ENCODE assay signal across 21 cellular contexts in genomic region chr3:148083501-148084267, GRCh38.
A peak's percentile ranks its signal among the peaks of the same experiment; 100 is the strongest.
DNase-seq lines count a peak whose midpoint lies in the region; ATAC-seq, FAIRE-seq and TF ChIP-seq lines count a peak whose summit lies in the region.
"Had no signal": no experiment of that assay in that cellular context is flagged by ENCODE, and none has a peak within 500 bp of the region (broad histone marks: within the 10 kb centered on the region; RNA-seq: fewer than 3 reads in every experiment).

No MANE protein-coding gene starts in this region.

- H3K9me3 Mint-ChIP-seq in activated T-helper 17 cell treated with anti-CD3 and anti-CD28 coated beads, Interleukin-2, amount 50 U/mL, for 72 hours: no peaks in the 10 kb centered on the region
- H3K9me3 Mint-ChIP-seq: activated T-helper 1 cell treated with anti-CD3 and anti-CD28 coated beads, Interleukin-12 subunit alpha, Interleukin-12 subunit beta, Interleukin-2, Interleukin-4 antibody, amounts not matched to agents 30 ng/mL and 10 ng/mL and 1 ng/mL, durations not matched to agents 14 hours and 24 hours and 36 hours; T-helper 2 cell treated with Interferon-gamma antibody and Interleukin-4, amounts not matched to agents 5 μg/mL and 100 μg/mL, for 36 hours had no signal

- no peak overlapping the region for H3K4me3 Mint-ChIP-seq in activated T-helper 17 cell treated with anti-CD3 and anti-CD28 coated beads, Interleukin-2, amount 50 U/mL, for 72 hours
- H3K4me3 Mint-ChIP-seq: activated T-helper 1 cell treated with anti-CD3 and anti-CD28 coated beads, Interleukin-12 subunit alpha, Interleukin-12 subunit beta, Interleukin-2, Interleukin-4 antibody, amounts not matched to agents 30 ng/mL and 10 ng/mL and 1 ng/mL, durations not matched to agents 14 hours and 24 hours and 36 hours; stimulated activated effector memory CD8-positive, alpha-beta T cell treated with anti-CD3 and anti-CD28 coated beads, Interleukin-12 subunit alpha, Interleukin-12 subunit beta, amount 100 ng/mL, for 72 hours; T-helper 2 cell treated with Interferon-gamma antibody and Interleukin-4, amounts not matched to agents 5 μg/mL and 100 μg/mL, for 36 hours had no signal

- H3K9me3 ChIP-seq in GM12878 (replicated peaks; ENCODE audit: control insufficient read depth, insufficient read depth, low read length) (no peaks in the 10 kb centered on the region), mesodermal cell (ENCODE audit: control insufficient read depth, low read length) (no peaks in the 10 kb centered on the region)
- H3K9me3 ChIP-seq: A549, heart left ventricle had no signal

- no peak for TF ChIP-seq POLR2A in GM12878 (IDR thresholded peaks at IDR 0.05; ENCODE audit: low read depth, low read length)

- H3K36me3 Mint-ChIP-seq in activated T-helper 17 cell treated with anti-CD3 and anti-CD28 coated beads, Interleukin-2, amount 50 U/mL, for 72 hours (ENCODE audit: low read depth): no peaks in the 10 kb centered on the region
- H3K36me3 Mint-ChIP-seq: stimulated activated effector memory CD8-positive, alpha-beta T cell treated with anti-CD3 and anti-CD28 coated beads, Interleukin-12 subunit alpha, Interleukin-12 subunit beta, amount 100 ng/mL, for 72 hours had no signal

- H3K79me2 ChIP-seq in ACC112 (ENCODE audit: control insufficient read depth, insufficient read depth, low read length, unreplicated experiment) (no peaks in the 10 kb centered on the region), GM12878 (ENCODE audit: control insufficient read depth, insufficient read depth, low read length) (no peaks in the 10 kb centered on the region)

- CTCF ChIA-PET in GM12878 (lab: Yijun Ruan, JAX): interaction anchor here (1.3 to 2.1 kb wide), 4 partner anchors 10 to 700 kb away, joined by 3 to 15 read pairs (median 4); no protein-coding TSS in a partner anchor

- H3K4me1 Mint-ChIP-seq in activated T-helper 17 cell treated with anti-CD3 and anti-CD28 coated beads, Interleukin-2, amount 50 U/mL, for 72 hours: no peaks in the 10 kb centered on the region
- H3K4me1 Mint-ChIP-seq: stimulated activated effector memory CD8-positive, alpha-beta T cell treated with anti-CD3 and anti-CD28 coated beads, Interleukin-12 subunit alpha, Interleukin-12 subunit beta, amount 100 ng/mL, for 72 hours had no signal

- no peaks in the 10 kb centered on the region for H4K20me1 ChIP-seq in GM12878 (ENCODE audit: control insufficient read depth, insufficient read depth)

- BruUV-seq in GM12878 (replicated peaks; lab: Mats Ljungman, UMichigan): no TSS peak

- no peaks in the 10 kb centered on the region for H3K36me3 ChIP-seq in ACC112 (ENCODE audit: insufficient read depth, low read length)
- no peaks in the 10 kb centered on the region for H3K36me3 ChIP-seq in GM12878 (ENCODE audit: control insufficient read depth in 2 of 2, insufficient read depth in 2 of 2, low read length in 1 of 2)
- H3K36me3 ChIP-seq in mesodermal cell (ENCODE audit: control insufficient read depth, insufficient read depth, low read length): no peaks in the 10 kb centered on the region
- H3K36me3 ChIP-seq: cardiac muscle cell, heart left ventricle had no signal

- RAD21 ChIA-PET in GM12878 (lab: Charles Lee; ENCODE audit: unreplicated experiment): interaction anchor here (1.2 to 1.4 kb wide), 2 partner anchors 10 to 192 kb away, joined by 3 to 5 read pairs; no protein-coding TSS in a partner anchor

- intact Hi-C loops in GM12878 (cut with micrococcal nuclease; ENCODE audit: unreplicated experiment): no loop called here

- TF ChIP-seq RAD21 in GM12878 (IDR thresholded peaks at IDR 0.05; ENCODE audit: insufficient read depth, low read depth, low read length): no peak

- no peak for ATAC-seq in GM12878
- ATAC-seq in activated T-helper 17 cell treated with anti-CD3 and anti-CD28 coated beads, Interleukin-2, amount 50 U/mL, for 72 hours (replicated peaks): no peak
- ATAC-seq: A549; HCT116; heart left ventricle; stimulated activated effector memory CD8-positive, alpha-beta T cell treated with anti-CD3 and anti-CD28 coated beads, Interleukin-12 subunit alpha, Interleukin-12 subunit beta, amount 100 ng/mL, for 72 hours had no signal

- no peak overlapping the region for H3K4me2 ChIP-seq in GM12878 (ENCODE audit: control insufficient read depth, insufficient read depth)
- H3K4me2 ChIP-seq: A549 had no signal

- 26% methylated on average over 8 of the region's 8 CpGs for WGBS in GM12878 (ENCODE audit: insufficient coverage, insufficient replicate concordance, low lambda C conversion rate, missing lambda C conversion rate)
- 73 to 79% methylated on average over 3 of the region's 8 CpGs for WGBS in mesodermal cell (ENCODE audit: insufficient coverage in 2 of 2), 2 experiments

- no peak overlapping the region for H3K9ac ChIP-seq in GM12878 (ENCODE audit: control insufficient read depth, insufficient read depth, low read length)

- no peak for TF ChIP-seq CTCF in GM12878 (IDR thresholded peaks at IDR 0.05 in 2 of 3, conservative IDR thresholded peaks at IDR 0.05 in 1 of 3; ENCODE audit: control insufficient read depth in 2 of 3, extremely low read depth in 1 of 3, insufficient read depth in 1 of 3, low read depth in 3 of 3, low read length in 3 of 3)

- no peak overlapping the region for H3K4me3 ChIP-seq in ACC112 (ENCODE audit: low read depth, low read length)
- H3K4me3 ChIP-seq in GM12878: no peak overlapping the region
- H3K4me3 ChIP-seq in mesodermal cell (ENCODE audit: extremely low read depth, insufficient read depth, low read length, poor library complexity, severe bottlenecking): no peak overlapping the region
- H3K4me3 ChIP-seq: A549, cardiac muscle cell, heart left ventricle had no signal

- POLR2A ChIA-PET in GM12878 (lab: Charles Lee): interaction anchor here (1.0 kb wide), 1 partner anchor 9 kb away, joined by 3 read pairs; no protein-coding TSS in a partner anchor

- no peak for FAIRE-seq in GM12878 (lab: Jason Lieb, UNC)
- FAIRE-seq: A549, GM12891 had no signal

- H3K4me1 ChIP-seq in ACC112 (ENCODE audit: control insufficient read depth, insufficient read depth, low read length, unreplicated experiment) (peaks cover 5% of the 10 kb centered on the region), GM12878 (ENCODE audit: control insufficient read depth, insufficient read depth, low read length) (no peaks in the 10 kb centered on the region), mesodermal cell (ENCODE audit: control insufficient read depth, insufficient read depth, low read length, poor library complexity, severe bottlenecking) (no peaks in the 10 kb centered on the region)
- H3K4me1 ChIP-seq: A549, heart left ventricle had no signal

- in situ Hi-C loops in GM12878 (cut with MboI): no loop called here

- H3K27ac ChIP-seq in ACC112 (ENCODE audit: low read depth, low read length) (no peak overlapping the region), GM12878 (ENCODE audit: control insufficient read depth, insufficient read depth) (no peak overlapping the region), mesodermal cell (ENCODE audit: low read depth, low read length, severe bottlenecking) (peak overlapping the region; percentile 17)
- H3K27ac ChIP-seq: A549, cardiac muscle cell, heart left ventricle had no signal

- TF ChIP-seq EP300 in GM12878 (IDR thresholded peaks at IDR 0.05; ENCODE audit: borderline replicate concordance in 1 of 2, control insufficient read depth in 1 of 2, low read depth in 2 of 2, low read length in 2 of 2): no peak

- H3K27me3 ChIP-seq in ACC112 (ENCODE audit: insufficient read depth, low read length): no peaks in the 10 kb centered on the region
- H3K27me3 ChIP-seq in GM12878 (replicated peaks in 1 of 2; ENCODE audit: control insufficient read depth in 2 of 2, insufficient read depth in 2 of 2, low read length in 1 of 2): no peaks in the 10 kb centered on the region
- H3K27me3 ChIP-seq: cardiac muscle cell, heart left ventricle had no signal

- peak; percentile 19 for DNase-seq in NCI-H2081 treated with DMSO at 0.1 percent for 48 hours (lab: John Stamatoyannopoulos, UW)
- DNase-seq in GM12878 (ENCODE audit: low read depth, low spot score): no peak
- DNase-seq in activated CD4-positive, CD25-positive, alpha-beta regulatory T cell treated with anti-CD3 and anti-CD28 coated beads, Interleukin-2, amount 50 U/mL, for 72 hours: no peak
- DNase-seq in SIG-M5 (lab: John Stamatoyannopoulos, UW): no peak
- DNase-seq in effector CD8-positive, alpha-beta T cell (lab: John Stamatoyannopoulos, UW): no peak
- DNase-seq: activated naive CD4-positive, alpha-beta T cell treated with anti-CD3 and anti-CD28 coated beads, Interleukin-2, amount 50 U/mL, for 16 hours; DMS79; heart left ventricle; Karpas-422; NCI-H187 treated with DMSO at 0.1 percent for 48 hours; substantia nigra had no signal

- H3K27ac Mint-ChIP-seq in activated T-helper 17 cell treated with anti-CD3 and anti-CD28 coated beads, Interleukin-2, amount 50 U/mL, for 72 hours: no peak overlapping the region
- H3K27ac Mint-ChIP-seq: activated T-helper 1 cell treated with anti-CD3 and anti-CD28 coated beads, Interleukin-12 subunit alpha, Interleukin-12 subunit beta, Interleukin-2, Interleukin-4 antibody, amounts not matched to agents 30 ng/mL and 10 ng/mL and 1 ng/mL, durations not matched to agents 14 hours and 24 hours and 36 hours; stimulated activated effector memory CD8-positive, alpha-beta T cell treated with anti-CD3 and anti-CD28 coated beads, Interleukin-12 subunit alpha, Interleukin-12 subunit beta, amount 100 ng/mL, for 72 hours; T-helper 2 cell treated with Interferon-gamma antibody and Interleukin-4, amounts not matched to agents 5 μg/mL and 100 μg/mL, for 36 hours had no signal

- SMC1A ChIA-PET in GM12878 (lab: Charles Lee; ENCODE audit: uncharacterized antibody, unreplicated experiment): interaction anchor here (0.8 to 4.3 kb wide), 8 partner anchors 12 to 283 kb away, joined by 3 to 30 read pairs (median 3); no protein-coding TSS in a partner anchor

- no peaks in the 10 kb centered on the region for H3K27me3 Mint-ChIP-seq in activated T-helper 17 cell treated with anti-CD3 and anti-CD28 coated beads, Interleukin-2, amount 50 U/mL, for 72 hours

- peak overlapping the region; percentile 83 for H2AFZ ChIP-seq in ACC112 (ENCODE audit: low read length, unreplicated experiment)
- peak overlapping the region; percentile 26; the same call in 1 of the 2 replicates for H2AFZ ChIP-seq in GM12878 (ENCODE audit: control insufficient read depth, low read depth, low read length)

TF ChIP-seq in GM12878, 131 proteins besides CTCF, POLR2A, EP300 and RAD21 (continues in another document):
- TF ChIP-seq PAX8 (IDR thresholded peaks at IDR 0.05) (no peak), FOS (IDR thresholded peaks at IDR 0.05; ENCODE audit: borderline replicate concordance, extremely low read depth, insufficient read length) (no peak), BRCA1 (IDR thresholded peaks at IDR 0.05; ENCODE audit: low read depth, low read length) (no peak), RCOR1 (conservative IDR thresholded peaks at IDR 0.05; ENCODE audit: low read depth, low read length) (no peak), JUND (IDR thresholded peaks at IDR 0.05; ENCODE audit: low read depth, low read length) (no peak), ZNF217 (IDR thresholded peaks at IDR 0.05) (no peak)
